ENCODE assay signal across 8 cellular contexts in the genomic region with DNA sequence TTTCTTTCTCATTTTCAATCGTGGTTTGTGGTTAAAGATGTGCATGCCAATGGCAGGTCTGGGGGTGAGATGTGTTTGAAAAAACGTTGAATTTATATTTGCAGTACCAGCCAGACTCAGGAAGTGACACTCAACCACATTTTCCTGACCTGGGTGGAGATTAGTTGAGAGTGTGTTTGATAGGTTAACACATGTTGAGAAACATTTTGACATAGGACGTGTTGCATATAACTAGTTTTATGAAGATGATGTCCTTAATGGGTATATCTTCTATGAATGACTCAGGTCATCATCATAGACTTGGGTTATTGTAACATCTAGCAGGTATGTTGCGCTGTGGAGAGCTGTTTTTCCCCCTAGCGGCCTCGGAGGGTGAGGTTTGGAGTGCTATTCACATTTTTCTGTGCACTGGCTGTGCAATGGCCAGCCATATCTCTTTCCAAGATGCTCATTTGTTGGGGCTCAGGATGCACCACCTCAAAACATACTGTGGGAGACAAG. TPM values are rescaled to one million over a fixed set of nuclear protein-coding genes. Genes with fewer than 3 reads are reported as not detected.
DNase-seq lines count a peak whose midpoint lies in the region; ATAC-seq and TF ChIP-seq lines count a peak whose summit lies in the region.

No MANE protein-coding gene starts in this region.

- peaks cover 0 to 2% of the 10 kb centered on the region in 2 donors for H3K4me1 ChIP-seq in lung (ENCODE audit: control insufficient read depth in 2 of 2, insufficient read depth in 2 of 2, low read length in 2 of 2)

- no peaks in the 10 kb centered on the region for H3K36me3 ChIP-seq in lung (ENCODE audit: control insufficient read depth in 2 of 2, insufficient read depth in 2 of 2, low read length in 2 of 2)

- H3K4me3 ChIP-seq in lung, result no peak overlapping the region

- WGBS in lung, 2 donors, result 17 to 48% methylated on average over 6 of the region's 6 CpGs

- no peak for TF ChIP-seq CTCF in lung (IDR thresholded peaks at IDR 0.05; ENCODE audit: control extremely low read depth, extremely low read depth)

- ATAC-seq in GM18519 (IDR thresholded peaks at IDR 0.05; ENCODE audit: low FRiP score, unreplicated experiment), result peak; percentile 82
- peak; percentile 70 for ATAC-seq in HG02870 (IDR thresholded peaks at IDR 0.05; ENCODE audit: unreplicated experiment)
- ATAC-seq in lung (ENCODE audit: insufficient read depth, low FRiP score), result peak; percentile 51

- H3K27ac ChIP-seq in lung (ENCODE audit: low read depth in 1 of 2, low read length in 1 of 2), result no peak overlapping the region

- peak; percentile 91 for DNase-seq in NOMO-1 treated with dmso at 0.1 percent for 144 hours (lab: John Stamatoyannopoulos, UW; ENCODE audit: unreplicated experiment)
- DNase-seq in activated T-cell treated with anti-CD3 and anti-CD28 coated beads for 4 hours, result peak; percentile 56
- no peak for DNase-seq in lung (ENCODE audit: low spot score)
- DNase-seq in NCI-H524 (lab: John Stamatoyannopoulos, UW), result no peak
- DNase-seq in NCI-H128 (lab: John Stamatoyannopoulos, UW; ENCODE audit: unreplicated experiment), result no peak
- DNase-seq in AG20443 (ENCODE audit: low spot score), result no peak

- H3K27me3 ChIP-seq in lung (ENCODE audit: control insufficient read depth, insufficient read depth), result no peaks in the 10 kb centered on the region

- H3K9me3 ChIP-seq in lung (ENCODE audit: control insufficient read depth in 2 of 2, insufficient read depth in 1 of 2, low read length in 1 of 2), result no peaks in the 10 kb centered on the region

RNA-seq across cellular contexts. Expression of a gene that starts 21.7 kb away (rescaled TPM):
- total RNA-seq in lung, result 10 to 100 TPM in 1 of 2 donors, 1 to 10 TPM in 1; 8.6 to 47.2 TPM
- 10 to 100 TPM in 1 of 2 donors, 1 to 10 TPM in 1; 4.8 to 20.2 TPM for polyA plus RNA-seq in lung

RNA-seq across cellular contexts. Expression of a gene that starts 53.5 kb away (rescaled TPM):
- total RNA-seq in lung, result 10 to 100 TPM in 1 of 2 donors, 1 to 10 TPM in 1; 9.1 to 12.8 TPM
- 10 to 100 TPM in 1 of 2 donors, 1 to 10 TPM in 1; 4.1 to 53.5 TPM for polyA plus RNA-seq in lung

Comparison
In these comparisons a context has a peak if more than half of its experiments do, and no peak if none do; other contexts are left out.
1. DNase-seq: peak in NOMO-1 treated with dmso at 0.1 percent for 144 hours (single experiment) and activated T-cell treated with anti-CD3 and anti-CD28 coated beads for 4 hours (single experiment); none in lung (single experiment), NCI-H524 (0 of 2), NCI-H128 (single experiment) and AG20443 (single experiment).
2. Peak in every context shown above with its lines, with median percentiles within 50 percentile points of each other: ATAC-seq.